Comparison of ENCODE assay signal across 17 cellular contexts in genomic region chr11:2092464-2092910, GRCh38. TPM values are rescaled to one million over a fixed set of nuclear protein-coding genes. Genes with fewer than 3 reads are reported as not detected.
DNase-seq lines count a peak whose midpoint lies in the region; TF ChIP-seq lines count a peak whose summit lies in the region.
"Had no signal": no experiment of that assay in that cellular context is flagged by ENCODE, and none has a peak within 500 bp of the region (broad histone marks: within the 10 kb centered on the region; RNA-seq: fewer than 3 reads in every experiment).

No MANE protein-coding gene starts in this region.

- intact Hi-C loops in sigmoid colon (cut with DNase I) (no loop called here), CD14-positive monocyte (cut with micrococcal nuclease) (no loop called here), testis (cut with DNase I; ENCODE audit: low total_unique reads) (no loop called here)

- peaks cover 0 to 60% (median 28%) of the 10 kb centered on the region in 11 experiments; a peak in 16 of 22 replicates for H4K20me1 ChIP-seq in BLaER1 treated with 17β-estradiol and CSF1 and Interleukin-3, amounts not matched to agents 10 nM and 100 nM

- WGBS in sigmoid colon, 2 donors = 79 to 90% methylated on average over 9 of the region's 9 CpGs
- 87 to 100% methylated on average over 7 to 9 of the region's 9 CpGs for WGBS in testis, 2 donors

- H3K27ac Mint-ChIP-seq in chondrocyte (ENCODE audit: unreplicated experiment) = no peak overlapping the region
- no peak overlapping the region for H3K27ac Mint-ChIP-seq in CD14-positive monocyte

- H3K36me3 Mint-ChIP-seq in chondrocyte (ENCODE audit: low read depth) = peaks cover 2% of the 10 kb centered on the region
- H3K36me3 Mint-ChIP-seq in CD14-positive monocyte = no peaks in the 10 kb centered on the region
- H3K36me3 Mint-ChIP-seq: IgD-negative memory B cell had no signal

- no peak for TF ChIP-seq CTCF in GM13976 (IDR thresholded peaks at IDR 0.05; ENCODE audit: borderline replicate concordance, control extremely low read depth, extremely low read depth, insufficient read depth, missing control alignments)
- no peak for TF ChIP-seq CTCF in chondrocyte (IDR thresholded peaks at IDR 0.05)
- no peak for TF ChIP-seq CTCF in sigmoid colon (IDR thresholded peaks at IDR 0.05)
- no peak for TF ChIP-seq CTCF in CD14-positive monocyte (IDR thresholded peaks at IDR 0.05)
- no peak for TF ChIP-seq CTCF in testis (IDR thresholded peaks at IDR 0.05)

- TF ChIP-seq EP300 in sigmoid colon (IDR thresholded peaks at IDR 0.05) = no peak

- H3K9me3 ChIP-seq in BLaER1 treated with 17β-estradiol and CSF1 and Interleukin-3, amounts not matched to agents 10 nM and 100 nM (replicated peaks in 1 of 11) = peaks cover 0 to 6% (median 0%) of the 10 kb centered on the region in 11 experiments; a peak in 1 of 22 replicates
- H3K9me3 ChIP-seq in sigmoid colon (no peaks in the 10 kb centered on the region), testis (no peaks in the 10 kb centered on the region)
- H3K9me3 ChIP-seq: breast epithelium, Caco-2, pancreas, tibial artery had no signal

- H3K27me3 Mint-ChIP-seq in chondrocyte (ENCODE audit: low read depth) (no peaks in the 10 kb centered on the region), CD14-positive monocyte (ENCODE audit: low read depth in 3 of 3) (peaks cover 11 to 22% (median 17%) of the 10 kb centered on the region in 3 donors)

- DNase-seq in GM13976 (ENCODE audit: low spot score) = peak; percentile 34
- DNase-seq in chondrocyte (ENCODE audit: low spot score) = peak; percentile 72
- DNase-seq in sigmoid colon = peak; percentile 19
- DNase-seq in CD14-positive monocyte (ENCODE audit: low spot score) = no peak
- DNase-seq in activated gamma-delta T cell (lab: John Stamatoyannopoulos, UW) = no peak
- no peak for DNase-seq in testis
- DNase-seq: Caco-2, DMS53 had no signal

- H3K4me1 Mint-ChIP-seq in chondrocyte (ENCODE audit: low read depth) (peaks cover 28% of the 10 kb centered on the region), CD14-positive monocyte (peaks cover 2% of the 10 kb centered on the region)

- H3K4me3 ChIP-seq in BLaER1 treated with 17β-estradiol and CSF1 and Interleukin-3, amounts not matched to agents 10 nM and 100 nM = no peak overlapping the region
- H3K4me3 ChIP-seq in sigmoid colon = no peak overlapping the region
- H3K4me3 ChIP-seq in testis = no peak overlapping the region
- H3K4me3 ChIP-seq: breast epithelium, GM23248, hepatocyte, pancreas, tibial artery had no signal

- H3K4me3 Mint-ChIP-seq in chondrocyte (ENCODE audit: unreplicated experiment) (no peak overlapping the region), CD14-positive monocyte (no peak overlapping the region)

- H3K36me3 ChIP-seq in BLaER1 treated with 17β-estradiol and CSF1 and Interleukin-3, amounts not matched to agents 10 nM and 100 nM = no peaks in the 10 kb centered on the region
- H3K36me3 ChIP-seq in sigmoid colon = no peaks in the 10 kb centered on the region
- H3K36me3 ChIP-seq in testis (ENCODE audit: low read depth, missing control alignments) = no peaks in the 10 kb centered on the region
- H3K36me3 ChIP-seq: breast epithelium, pancreas, tibial artery had no signal

- peak overlapping the region in 10 of 11 experiments; percentile 1 to 97 (median 86); a peak in 19 of 22 replicates for H3K4me2 ChIP-seq in BLaER1 treated with 17β-estradiol and CSF1 and Interleukin-3, amounts not matched to agents 10 nM and 100 nM
- H3K4me2 ChIP-seq: hepatocyte had no signal

- H3K9me3 Mint-ChIP-seq in chondrocyte (ENCODE audit: low read depth) (peaks cover 4% of the 10 kb centered on the region), CD14-positive monocyte (peaks cover 0 to 3% (median 0%) of the 10 kb centered on the region in 7 donors)
- H3K9me3 Mint-ChIP-seq: IgD-negative memory B cell had no signal

- H3K9ac ChIP-seq in BLaER1 treated with 17β-estradiol and CSF1 and Interleukin-3, amounts not matched to agents 10 nM and 100 nM = peak overlapping the region in 4 of 11 experiments; percentile 1 to 51 (median 14); a peak in 6 of 22 replicates
- H3K9ac ChIP-seq: GM23248 had no signal

- peak overlapping the region in 5 of 11 experiments; percentile 14 to 60 (median 56); a peak in 8 of 22 replicates for H3K27ac ChIP-seq in BLaER1 treated with 17β-estradiol and CSF1 and Interleukin-3, amounts not matched to agents 10 nM and 100 nM
- no peak overlapping the region for H3K27ac ChIP-seq in sigmoid colon
- no peak overlapping the region for H3K27ac ChIP-seq in testis
- H3K27ac ChIP-seq: GM23248, hepatocyte, tibial artery had no signal

- H3K4me1 ChIP-seq in BLaER1 treated with 17β-estradiol and CSF1 and Interleukin-3, amounts not matched to agents 10 nM and 100 nM = peaks cover 29 to 81% (median 74%) of the 10 kb centered on the region in 10 experiments
- peaks cover 0 to 15% (median 10%) of the 10 kb centered on the region in 4 donors for H3K4me1 ChIP-seq in sigmoid colon
- H3K4me1 ChIP-seq in testis = peaks cover 21% of the 10 kb centered on the region
- H3K4me1 ChIP-seq: Caco-2 had no signal

- in situ Hi-C loops in GM13976 (cut with MboI; ENCODE audit: low sequenced_read_pairs, unreplicated experiment) = no loop called here

- peaks cover 19 to 59% (median 46%) of the 10 kb centered on the region in 11 experiments; a peak in 20 of 22 replicates for H3K27me3 ChIP-seq in BLaER1 treated with 17β-estradiol and CSF1 and Interleukin-3, amounts not matched to agents 10 nM and 100 nM
- H3K27me3 ChIP-seq in sigmoid colon = no peaks in the 10 kb centered on the region
- no peaks in the 10 kb centered on the region for H3K27me3 ChIP-seq in testis
- H3K27me3 ChIP-seq: hepatocyte, pancreas had no signal

- no peak for TF ChIP-seq POLR2A in sigmoid colon (IDR thresholded peaks at IDR 0.05)
- TF ChIP-seq POLR2A in testis (IDR thresholded peaks at IDR 0.05) = no peak

RNA-seq across cellular contexts. Expression of gene IGF2, which starts 46.7 kb away (rescaled TPM):
- total RNA-seq in chondrocyte (107 to 716 TPM (median 110 TPM) in 3 replicates), sigmoid colon (10 to 100 TPM; 13.9 to 63.1 (median 27.0) TPM), testis (100 to 1,000 TPM in 1 of 2 donors, 10 to 100 TPM in 1; 69.8 to 104 TPM)
- polyA plus RNA-seq in sigmoid colon (1 to 10 TPM; 1.6 to 7.8 (median 2.4) TPM), CD14-positive monocyte (not detected), testis (ENCODE audit: insufficient read depth, low read depth, low replicate concordance) (52.3 TPM)
- total RNA-seq: G401, GM23248 had no signal
- polyA plus RNA-seq: IgD-negative memory B cell, neural cell had no signal

Comparison
In these comparisons a context has a peak if more than half of its experiments do, and no peak if none do; other contexts are left out.
1. DNase-seq: peak in GM13976 (single experiment), chondrocyte (single experiment) and sigmoid colon (single experiment); none in CD14-positive monocyte (single experiment), activated gamma-delta T cell (single experiment) and testis (single experiment).